In genomic region chr9:137114613-137115393, GRCh38 we compare ENCODE assay signal across 8 cellular contexts. TPM values are rescaled to one million over a fixed set of nuclear protein-coding genes. Genes with fewer than 3 reads are reported as not detected.
A peak's percentile ranks its signal among the peaks of the same experiment; 100 is the strongest.
DNase-seq lines count a peak whose midpoint lies in the region; ATAC-seq and TF ChIP-seq lines count a peak whose summit lies in the region.

Gene DPP7 (minus strand): TSS chr9:137114733. CDS start chr9:137114713, 20 bp downstream.

- H3K4me1 Mint-ChIP-seq in endothelial cell (ENCODE audit: unreplicated experiment): no peaks in the 10 kb centered on the region

- H3K4me1 ChIP-seq in ascending aorta: peaks cover 0 to 15% of the 10 kb centered on the region in 2 donors
- peaks cover 6 to 9% of the 10 kb centered on the region in 2 donors for H3K4me1 ChIP-seq in gastrocnemius medialis

- TF ChIP-seq CTCF in ascending aorta (IDR thresholded peaks at IDR 0.05) (no peak), gastrocnemius medialis (IDR thresholded peaks at IDR 0.05 in 4 of 5, conservative IDR thresholded peaks at IDR 0.05 in 1 of 5) (peak in 1 of 5 experiments; percentile 22), endothelial cell (IDR thresholded peaks at IDR 0.05; ENCODE audit: unreplicated experiment) (no peak)

- H3K4me3 Mint-ChIP-seq in endothelial cell (ENCODE audit: unreplicated experiment): no peak within 1 kb of the TSS

- H3K27me3 Mint-ChIP-seq in endothelial cell (ENCODE audit: unreplicated experiment): peaks cover 10% of the 10 kb centered on the region

- H3K9me3 Mint-ChIP-seq in endothelial cell (ENCODE audit: unreplicated experiment): no peaks in the 10 kb centered on the region

- no peaks in the 10 kb centered on the region for H3K9me3 ChIP-seq in ascending aorta
- no peaks in the 10 kb centered on the region for H3K9me3 ChIP-seq in gastrocnemius medialis

- DNase-seq in CMK (ENCODE audit: low read depth) (peak; percentile 68), KBM-7 (peak; percentile 52), T-helper 2 cell (peak; percentile 67 to 84 (median 72)), ascending aorta (ENCODE audit: low spot score in 2 of 2) (peak in 1 of 2 donors; percentile 80), hippocampal formation (lab: John Stamatoyannopoulos, UW) (peak; percentile 51 to 66), gastrocnemius medialis (peak; percentile 53 to 67), endothelial cell (ENCODE audit: low spot score) (no peak)

- peak; percentile 51 to 52 for TF ChIP-seq POLR2A in gastrocnemius medialis (IDR thresholded peaks at IDR 0.05)

- ATAC-seq in GM19468 (IDR thresholded peaks at IDR 0.05; ENCODE audit: extremely low read depth, unreplicated experiment): peak; percentile 49
- ATAC-seq in gastrocnemius medialis: peak; percentile 91 to 93

- H3K4me3 ChIP-seq in ascending aorta (peak within 1 kb of the TSS; percentile 89 to 93), gastrocnemius medialis (peak within 1 kb of the TSS; percentile 76 to 97 (median 92))

- no peaks in the 10 kb centered on the region for H3K36me3 Mint-ChIP-seq in endothelial cell (ENCODE audit: low read depth, unreplicated experiment)

- no peak within 1 kb of the TSS for H3K27ac ChIP-seq in ascending aorta
- peak within 1 kb of the TSS; percentile 50 to 72 (median 64) for H3K27ac ChIP-seq in gastrocnemius medialis

- intact Hi-C loops in ascending aorta (cut with DNase I): no loop called here
- intact Hi-C loops in gastrocnemius medialis (cut with DNase I; ENCODE audit: low total_unique reads): loop anchor here (1.0 to 2.0 kb wide), 2 partner anchors 28 to 73 kb away; partner anchors contain the start of genes ANAPC2, MAN1B1 and SSNA1

- no peak within 1 kb of the TSS for H3K27ac Mint-ChIP-seq in endothelial cell (ENCODE audit: unreplicated experiment)

- H3K36me3 ChIP-seq in ascending aorta: peaks cover 10 to 25% of the 10 kb centered on the region in 2 donors
- H3K36me3 ChIP-seq in gastrocnemius medialis: peaks cover 0 to 27% of the 10 kb centered on the region in 2 donors

- H3K27me3 ChIP-seq in ascending aorta (no peaks in the 10 kb centered on the region), gastrocnemius medialis (no peaks in the 10 kb centered on the region)

- in situ Hi-C loops in KBM-7 (cut with MboI; ENCODE audit: low pct_unique_long_range_greater_than_20kb, low sequenced_read_pairs) (no loop called here), gastrocnemius medialis (cut with MboI; ENCODE audit: low sequenced_read_pairs in 4 of 4) (loop anchor here in 2 of 4 donors (10.0 kb wide), 1 partner anchor 120 kb away; the partner anchor contains the start of gene SLC34A3 (in 2 of the 2))

RNA-seq across cellular contexts. Expression of gene DPP7, which starts in this region (rescaled TPM):
- 176 TPM for total RNA-seq in ascending aorta
- total RNA-seq in gastrocnemius medialis: 10 to 100 TPM; 36.9 to 63.1 (median 55.9) TPM
- total RNA-seq in endothelial cell (ENCODE audit: unreplicated experiment): 6.1 TPM

Comparison
In these comparisons a context has a peak if more than half of its experiments do, and no peak if none do; other contexts are left out.
1. H3K27ac ChIP-seq: peak in gastrocnemius medialis (4 of 4); none in ascending aorta (0 of 2).